In the genomic region with DNA sequence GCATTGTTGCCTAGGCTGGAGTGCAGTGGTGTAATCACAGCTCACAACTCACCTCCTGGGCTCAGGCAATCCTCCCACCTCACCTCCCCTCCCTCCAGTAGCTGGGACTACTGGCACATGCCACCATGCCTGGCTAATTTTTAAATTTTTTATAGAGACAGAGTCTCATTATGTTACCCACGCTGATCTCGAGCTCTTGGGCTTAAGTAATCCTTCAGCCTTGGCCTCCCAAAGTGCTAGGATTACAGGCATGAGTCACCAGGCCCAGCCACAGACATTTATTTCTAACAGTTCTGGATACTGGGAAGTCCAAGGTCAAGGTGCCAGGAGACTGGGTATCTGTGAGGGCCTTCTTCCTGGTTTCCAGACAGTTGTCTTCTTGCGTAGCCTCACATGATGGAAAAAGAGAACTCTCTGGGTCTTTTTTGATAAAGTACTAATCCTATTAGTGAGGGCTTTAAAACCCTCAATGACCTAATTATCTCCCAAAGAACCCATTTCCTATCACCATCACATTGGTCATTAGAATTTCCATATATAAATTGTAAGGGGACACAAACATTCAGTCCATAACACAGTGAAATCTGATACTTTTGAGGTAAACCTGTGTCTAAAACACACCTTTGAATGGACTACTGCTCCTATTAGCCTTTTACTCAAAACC, we compare ENCODE assay signal across 8 cellular contexts.
DNase-seq lines count a peak whose midpoint lies in the region; ATAC-seq and TF ChIP-seq lines count a peak whose summit lies in the region.

No MANE protein-coding gene starts in this region.

- H3K4me3 ChIP-seq in KMS-11 (IDR thresholded peaks at IDR 0.05; ENCODE audit: insufficient read depth, low read depth, low read length), result no peak overlapping the region
- H3K4me3 ChIP-seq in mesodermal cell (ENCODE audit: extremely low read depth, insufficient read depth, low read length, poor library complexity, severe bottlenecking), result no peak overlapping the region

- H3K9me3 ChIP-seq in mesodermal cell (ENCODE audit: control insufficient read depth, low read length), result no peaks in the 10 kb centered on the region

- H3K27me3 Mint-ChIP-seq in MCF 10A (ENCODE audit: insufficient read depth, unreplicated experiment), result no peaks in the 10 kb centered on the region

- peak overlapping the region; percentile 93 for H3K27ac Mint-ChIP-seq in MCF 10A (ENCODE audit: low read depth, unreplicated experiment)

- no peaks in the 10 kb centered on the region for H3K9me3 Mint-ChIP-seq in MCF 10A (ENCODE audit: unreplicated experiment)

- intact Hi-C loops in MCF 10A (cut with micrococcal nuclease), result loop anchor here (1.0 kb wide), 1 partner anchor 20 kb away; no protein-coding TSS in a partner anchor

- H3K4me1 Mint-ChIP-seq in MCF 10A (ENCODE audit: insufficient read depth, unreplicated experiment), result peaks cover 16% of the 10 kb centered on the region

- peak overlapping the region; percentile 89 for H3K4me3 Mint-ChIP-seq in MCF 10A (ENCODE audit: unreplicated experiment)

- CTCF ChIA-PET in MCF 10A (lab: Yijun Ruan, JAX), result interaction anchor here (0.6 to 2.0 kb wide), 3 partner anchors 13 to 587 kb away, joined by 3 to 6 read pairs (median 6); no protein-coding TSS in a partner anchor

- TF ChIP-seq CTCF in 22Rv1 (IDR thresholded peaks at IDR 0.05) (no peak), KMS-11 (conservative IDR thresholded peaks at IDR 0.05; ENCODE audit: low read depth, low read length) (no peak), MCF 10A (IDR thresholded peaks at IDR 0.05; ENCODE audit: unreplicated experiment) (no peak)

- H3K36me3 ChIP-seq in KMS-11 (ENCODE audit: insufficient read depth) (no peaks in the 10 kb centered on the region), mesodermal cell (ENCODE audit: control insufficient read depth, insufficient read depth, low read length) (no peaks in the 10 kb centered on the region)

- H3K4me1 ChIP-seq in KMS-11 (ENCODE audit: low read depth, poor library complexity, severe bottlenecking) (peaks cover 32% of the 10 kb centered on the region), mesodermal cell (ENCODE audit: control insufficient read depth, insufficient read depth, low read length, poor library complexity, severe bottlenecking) (peaks cover 28% of the 10 kb centered on the region)

- no peak overlapping the region for H2AFZ ChIP-seq in KMS-11 (ENCODE audit: low read depth)

- ATAC-seq in HG03025 (IDR thresholded peaks at IDR 0.05; ENCODE audit: low FRiP score, unreplicated experiment), result no peak

- POLR2A ChIA-PET in MCF 10A (lab: Yijun Ruan, JAX), result interaction anchor here (0.7 to 10.2 kb wide), 29 partner anchors 11 to 299 kb away, joined by 3 to 237 read pairs (median 7); partner anchors contain the start of genes RCC1, SESN2, TAF12 and YTHDF2

- H3K27me3 ChIP-seq in KMS-11 (ENCODE audit: insufficient read depth, low read depth), result no peaks in the 10 kb centered on the region

- H3K36me3 Mint-ChIP-seq in MCF 10A (ENCODE audit: insufficient read depth, unreplicated experiment), result peaks cover 7% of the 10 kb centered on the region

- 80 to 100% methylated on average over 2 to 3 of the region's 3 CpGs for WGBS in mesodermal cell (ENCODE audit: insufficient coverage in 2 of 2), 2 experiments

- no peaks in the 10 kb centered on the region for H4K20me1 ChIP-seq in KMS-11 (ENCODE audit: insufficient read depth)

- TSS peak; percentile 99 for BruUV-seq in MCF 10A (replicated peaks; lab: Mats Ljungman, UMichigan)

- no peaks in the 10 kb centered on the region; the same call in 1 of the 2 replicates for H3K79me2 ChIP-seq in KMS-11 (ENCODE audit: insufficient read depth, low read depth)

- DNase-seq in MCF 10A (ENCODE audit: unreplicated experiment) (peak; percentile 89), NCI-H1417 (lab: John Stamatoyannopoulos, UW) (no peak), SK-N-DZ (ENCODE audit: low spot score) (no peak)
- DNase-seq in activated CD4-positive, alpha-beta T cell treated with anti-CD3 and anti-CD28 coated beads, Interleukin-2, amount 50 U/mL, for 48 hours, result no peak

- H3K4me2 ChIP-seq in KMS-11, result peak overlapping the region; percentile 46; the same call in 1 of the 2 replicates

- H3K9ac ChIP-seq in KMS-11, result no peak overlapping the region

- peak overlapping the region; percentile 82 for H3K27ac ChIP-seq in 22Rv1
- peak overlapping the region; percentile 29; the same call in 1 of the 2 replicates for H3K27ac ChIP-seq in KMS-11
- peak overlapping the region; percentile 94 for H3K27ac ChIP-seq in mesodermal cell (ENCODE audit: low read depth, low read length, severe bottlenecking)

Comparison
In these comparisons a context has a peak if more than half of its experiments do, and no peak if none do; other contexts are left out.
1. H3K27ac ChIP-seq: peak in every context shown above with its lines; median percentile 94 in mesodermal cell; 82 in 22Rv1; 29 in KMS-11.